6 cellular contexts compared by ENCODE assay signal in genomic region chr9:127931092-127931881, GRCh38. TPM values are rescaled to one million over a fixed set of nuclear protein-coding genes. Genes with fewer than 3 reads are reported as not detected.
DNase-seq lines count a peak whose midpoint lies in the region; ATAC-seq and TF ChIP-seq lines count a peak whose summit lies in the region.

No MANE protein-coding gene starts in this region.

- peak overlapping the region; percentile 42 for H3K4me3 ChIP-seq in astrocyte of the spinal cord (ENCODE audit: low read depth, low read length)

- TF ChIP-seq CTCF in astrocyte of the spinal cord (IDR thresholded peaks at IDR 0.05; ENCODE audit: low read depth, low read length) (no peak), natural killer cell (IDR thresholded peaks at IDR 0.05) (no peak)

- peaks cover under 1 to 2% of the 10 kb centered on the region in 2 donors for H3K27me3 Mint-ChIP-seq in natural killer cell (ENCODE audit: low read depth in 2 of 2)

- no peaks in the 10 kb centered on the region for H3K9me3 Mint-ChIP-seq in natural killer cell

- peaks cover 25 to 47% of the 10 kb centered on the region in 2 donors for H3K4me1 Mint-ChIP-seq in natural killer cell

- in situ Hi-C loops in astrocyte of the spinal cord (cut with HindIII; ENCODE audit: low sequenced_read_pairs) = no loop called here

- ATAC-seq in natural killer cell (peak in 2 of 3 donors; percentile 36 to 41), GM19467 (IDR thresholded peaks at IDR 0.05; ENCODE audit: unreplicated experiment) (no peak)

- intact Hi-C loops in natural killer cell (cut with micrococcal nuclease) = no loop called here

- peak; percentile 43 for DNase-seq in NCI-H146 (lab: John Stamatoyannopoulos, UW)
- no peak for DNase-seq in NCI-H146 treated with DMSO at 0.1 percent for 48 hours (lab: John Stamatoyannopoulos, UW; ENCODE audit: unreplicated experiment)
- peak; percentile 73 for DNase-seq in LHCN-M2 (ENCODE audit: low read depth)
- DNase-seq in astrocyte of the spinal cord (ENCODE audit: low read depth, low spot score) = peak; percentile 80
- DNase-seq in natural killer cell = no peak

- peak overlapping the region; percentile 69 for H3K4me3 Mint-ChIP-seq in natural killer cell

- no peaks in the 10 kb centered on the region for H3K36me3 Mint-ChIP-seq in natural killer cell

- peak overlapping the region in 1 of 2 donors; percentile 58 for H3K27ac Mint-ChIP-seq in natural killer cell

RNA-seq across cellular contexts. Expression of gene PIP5KL1, which starts 0.7 kb away (rescaled TPM):
- total RNA-seq in LHCN-M2 (2014; rRNA removed) = 2.0 and 2.6 TPM in 2 replicates
- polyA plus RNA-seq in LHCN-M2 (2012) = 0.92 TPM
- 1 to 10 TPM in 1 of 3 donors, under 1 TPM in 2; 0.52 to 1.4 (median 0.97) TPM for total RNA-seq in natural killer cell

RNA-seq across cellular contexts. Expression of gene DPM2, which starts 6.4 kb away (rescaled TPM):
- 29.0 and 29.5 TPM in 2 replicates for total RNA-seq in LHCN-M2 (2014; rRNA removed)
- polyA plus RNA-seq in LHCN-M2 (2012) = 50.1 TPM
- 10 to 100 TPM; 22.9 to 31.4 (median 24.1) TPM for total RNA-seq in natural killer cell

RNA-seq across cellular contexts. Expression of gene ST6GALNAC4, which starts 14.4 kb away (rescaled TPM):
- total RNA-seq in LHCN-M2 (2014; rRNA removed) = 41.6 and 50.9 TPM in 2 replicates
- 16.3 TPM for polyA plus RNA-seq in LHCN-M2 (2012)
- total RNA-seq in natural killer cell = 10 to 100 TPM; 18.8 to 33.0 (median 20.4) TPM

RNA-seq across cellular contexts. Expression of gene ST6GALNAC6, which starts 31.9 kb away (rescaled TPM):
- 105 and 110 TPM in 2 replicates for total RNA-seq in LHCN-M2 (2014; rRNA removed)
- 84.9 TPM for polyA plus RNA-seq in LHCN-M2 (2012)
- total RNA-seq in natural killer cell = 100 to 1,000 TPM; 120 to 148 (median 127) TPM

RNA-seq across cellular contexts. Expression of gene EEIG1, which starts 49.5 kb away (rescaled TPM):
- total RNA-seq in LHCN-M2 (2014; rRNA removed) (4.8 and 12.2 TPM in 2 replicates), natural killer cell (10 to 100 TPM; 10.3 to 36.0 (median 28.2) TPM)
- 13.4 TPM for polyA plus RNA-seq in LHCN-M2 (2012)

Comparison
In these comparisons a context has a peak if more than half of its experiments do, and no peak if none do; other contexts are left out.
1. DNase-seq: peak in NCI-H146 (single experiment), LHCN-M2 (single experiment) and astrocyte of the spinal cord (single experiment); none in NCI-H146 treated with DMSO at 0.1 percent for 48 hours (single experiment) and natural killer cell (single experiment).